In the genomic region with DNA sequence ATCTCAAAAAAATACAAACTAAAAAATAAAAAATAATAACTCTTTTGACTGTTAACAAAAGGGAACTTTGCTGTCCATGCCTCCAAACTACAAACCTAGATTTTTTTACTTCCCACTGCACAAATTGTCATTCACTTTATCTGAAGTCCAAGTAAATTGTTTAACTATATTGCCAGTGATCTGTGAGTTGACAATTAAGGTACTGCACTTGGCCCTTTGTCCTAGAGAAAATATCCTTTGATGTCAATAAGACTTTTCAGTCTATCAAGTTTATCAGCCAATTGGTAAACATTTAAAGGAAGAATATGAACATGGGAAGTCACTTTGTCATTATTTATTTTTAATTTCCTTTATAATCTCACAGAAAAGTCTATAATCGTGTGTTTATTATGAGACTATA, we compare ENCODE assay signal across 1 cellular context.
TF ChIP-seq lines count a peak whose summit lies in the region.

No MANE protein-coding gene starts in this region.

TF ChIP-seq in HepG2, 621 proteins besides CTCF, POLR2A, EP300 and RAD21:
- 0 out of 2 replicates have a peak, but pooled peaks have one; percentile 17 for TF ChIP-seq PPARG (CRISPR knock-in tag; conservative IDR thresholded peaks at IDR 0.05)
- TF ChIP-seq, protein P1, sequence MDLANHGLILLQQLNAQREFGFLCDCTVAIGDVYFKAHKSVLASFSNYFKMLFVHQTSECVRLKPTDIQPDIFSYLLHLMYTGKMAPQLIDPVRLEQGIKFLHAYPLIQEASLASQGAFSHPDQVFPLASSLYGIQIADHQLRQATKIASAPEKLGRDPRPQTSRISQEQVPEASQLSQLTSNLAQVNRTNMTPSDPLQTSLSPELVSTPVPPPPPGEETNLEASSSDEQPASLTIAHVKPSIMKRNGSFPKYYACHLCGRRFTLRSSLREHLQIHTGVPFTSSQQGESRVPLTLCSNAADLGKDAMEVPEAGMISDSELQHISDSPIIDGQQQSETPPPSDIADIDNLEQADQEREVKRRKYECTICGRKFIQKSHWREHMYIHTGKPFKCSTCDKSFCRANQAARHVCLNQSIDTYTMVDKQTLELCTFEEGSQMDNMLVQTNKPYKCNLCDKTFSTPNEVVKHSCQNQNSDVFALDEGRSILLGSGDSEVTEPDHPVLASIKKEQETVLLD (CRISPR knock-in tag; IDR thresholded peaks at IDR 0.05; ENCODE audit: low read depth), result no peak
- TF ChIP-seq ZNF75D (CRISPR knock-in tag; IDR thresholded peaks at IDR 0.05; ENCODE audit: borderline replicate concordance), result no peak
